1 cellular context compared by ENCODE assay signal in genomic region chr19:45092747-45093678, GRCh38.
TF ChIP-seq lines count a peak whose summit lies in the region.

Gene PPP1R37 (plus strand): TSS chr19:45093179. CDS start chr19:45093326, 147 bp downstream.

TF ChIP-seq in HepG2, 621 proteins besides CTCF, POLR2A, EP300 and RAD21 (continued from another document and continues in another):
- TF ChIP-seq ZBTB46 (CRISPR knock-in tag; IDR thresholded peaks at IDR 0.05; ENCODE audit: borderline replicate concordance) (no peak), NFYB (CRISPR knock-in tag; IDR thresholded peaks at IDR 0.05) (no peak), SRSF4 (IDR thresholded peaks at IDR 0.05; ENCODE audit: low read depth, low read length, poor library complexity, severe bottlenecking) (no peak), MNT (IDR thresholded peaks at IDR 0.05) (peak; percentile 37; the same call in 1 of the 2 replicates), KLF16 (CRISPR knock-in tag; IDR thresholded peaks at IDR 0.05) (peak in 1 of 2 experiments; percentile 54; a peak in 1 of 4 replicates), ZMYM4 (CRISPR knock-in tag; IDR thresholded peaks at IDR 0.05) (peak; percentile 48; the same call in 1 of the 2 replicates), FOXA1 (IDR thresholded peaks at IDR 0.05) (no peak), FOXA1 (CRISPR knock-in tag; IDR thresholded peaks at IDR 0.05) (no peak), ELF3 (CRISPR knock-in tag; IDR thresholded peaks at IDR 0.05) (no peak), RFX3 (CRISPR knock-in tag; IDR thresholded peaks at IDR 0.05) (peak; percentile 67), NR2F2 (IDR thresholded peaks at IDR 0.05; ENCODE audit: borderline replicate concordance, low read depth) (no peak; the same call in 1 of the 2 replicates), ZNF782 (CRISPR knock-in tag; IDR thresholded peaks at IDR 0.05; ENCODE audit: borderline replicate concordance) (peak; percentile 58; the same call in 1 of the 2 replicates), ZNF713 (CRISPR knock-in tag; IDR thresholded peaks at IDR 0.05) (no peak), NCOA1 (CRISPR knock-in tag; IDR thresholded peaks at IDR 0.05) (peak; percentile 77; the same call in 1 of the 2 replicates), ZNF879 (CRISPR knock-in tag; IDR thresholded peaks at IDR 0.05) (no peak), CCAR2 (optimal IDR thresholded peaks at IDR 0.05; ENCODE audit: low read depth, low read length) (no peak), ZNF704 (CRISPR knock-in tag; IDR thresholded peaks at IDR 0.05; ENCODE audit: borderline replicate concordance) (0 out of 2 replicates have a peak, but pooled peaks have one; percentile 29), TCF7L2 (IDR thresholded peaks at IDR 0.05; ENCODE audit: low read depth, low read length) (no peak), BCL3 (CRISPR knock-in tag; IDR thresholded peaks at IDR 0.05) (peak; percentile 23; the same call in 1 of the 2 replicates), ZNF33A (CRISPR knock-in tag; IDR thresholded peaks at IDR 0.05; ENCODE audit: borderline replicate concordance) (0 out of 2 replicates have a peak, but pooled peaks have one; percentile 81), ZNF496 (CRISPR knock-in tag; IDR thresholded peaks at IDR 0.05; ENCODE audit: insufficient replicate concordance) (no peak), ISL2 (CRISPR knock-in tag; IDR thresholded peaks at IDR 0.05) (no peak; the same call in 1 of the 2 replicates), HNRNPH1 (optimal IDR thresholded peaks at IDR 0.05; ENCODE audit: low read depth, low read length) (no peak), MAX (IDR thresholded peaks at IDR 0.05) (peak; percentile 70), RAD51 (IDR thresholded peaks at IDR 0.05; ENCODE audit: borderline replicate concordance) (no peak), ZNF512B (CRISPR knock-in tag; IDR thresholded peaks at IDR 0.05; ENCODE audit: borderline replicate concordance) (no peak), NCOA5 (CRISPR knock-in tag; IDR thresholded peaks at IDR 0.05) (no peak), REPIN1 (CRISPR knock-in tag; IDR thresholded peaks at IDR 0.05; ENCODE audit: borderline replicate concordance, low read depth) (peak; percentile 14; the same call in 1 of the 2 replicates), ZNF891 (CRISPR knock-in tag; IDR thresholded peaks at IDR 0.05) (peak; percentile 82; the same call in 1 of the 2 replicates), JARID2 (CRISPR knock-in tag; IDR thresholded peaks at IDR 0.05; ENCODE audit: insufficient replicate concordance) (no peak), HNRNPUL1 (IDR thresholded peaks at IDR 0.05; ENCODE audit: low read depth, low read length) (no peak), CEBPB (IDR thresholded peaks at IDR 0.05; ENCODE audit: borderline replicate concordance, low read depth, low read length) (no peak), ZNF256 (CRISPR knock-in tag; conservative IDR thresholded peaks at IDR 0.05) (no peak), FUBP1 (CRISPR knock-in tag; IDR thresholded peaks at IDR 0.05; ENCODE audit: borderline replicate concordance) (no peak), ZNF800 (CRISPR knock-in tag; IDR thresholded peaks at IDR 0.05) (no peak), ATF4 (CRISPR knock-in tag; IDR thresholded peaks at IDR 0.05) (peak in 1 of 2 experiments; percentile 45; a peak in 1 of 4 replicates), ZNF274 (CRISPR knock-in tag; IDR thresholded peaks at IDR 0.05) (no peak; the same call in 1 of the 2 replicates), SALL1 (CRISPR knock-in tag; IDR thresholded peaks at IDR 0.05) (peak; percentile 78; the same call in 1 of the 2 replicates), ZNF644 (CRISPR knock-in tag; IDR thresholded peaks at IDR 0.05; ENCODE audit: low read depth) (no peak), LCORL (IDR thresholded peaks at IDR 0.05) (no peak), LCORL (CRISPR knock-in tag; IDR thresholded peaks at IDR 0.05) (no peak), ZBTB42 (CRISPR knock-in tag; IDR thresholded peaks at IDR 0.05) (peak; percentile 72; the same call in 1 of the 2 replicates), NFKBIZ (CRISPR knock-in tag; IDR thresholded peaks at IDR 0.05) (no peak; the same call in 1 of the 2 replicates), HIC2 (CRISPR knock-in tag; IDR thresholded peaks at IDR 0.05; ENCODE audit: low read depth) (no peak), ZNF772 (CRISPR knock-in tag; IDR thresholded peaks at IDR 0.05) (peak; percentile 44; the same call in 1 of the 2 replicates), KDM1A (CRISPR knock-in tag; IDR thresholded peaks at IDR 0.05) (no peak), FOSL1 (CRISPR knock-in tag; IDR thresholded peaks at IDR 0.05; ENCODE audit: borderline replicate concordance) (no peak), ATM (IDR thresholded peaks at IDR 0.05; ENCODE audit: borderline replicate concordance) (no peak)
